1 cellular context compared by ENCODE assay signal in genomic region chr18:63365909-63366269, GRCh38.
TF ChIP-seq lines count a peak whose summit lies in the region.

No MANE protein-coding gene starts in this region.

TF ChIP-seq in neural cell, 6 proteins besides CTCF, POLR2A, EP300 and RAD21 (continued from another document):
- no peak for TF ChIP-seq REST (IDR thresholded peaks at IDR 0.05; ENCODE audit: borderline replicate concordance)
